ENCODE assay signal across 1 cellular context in the genomic region with DNA sequence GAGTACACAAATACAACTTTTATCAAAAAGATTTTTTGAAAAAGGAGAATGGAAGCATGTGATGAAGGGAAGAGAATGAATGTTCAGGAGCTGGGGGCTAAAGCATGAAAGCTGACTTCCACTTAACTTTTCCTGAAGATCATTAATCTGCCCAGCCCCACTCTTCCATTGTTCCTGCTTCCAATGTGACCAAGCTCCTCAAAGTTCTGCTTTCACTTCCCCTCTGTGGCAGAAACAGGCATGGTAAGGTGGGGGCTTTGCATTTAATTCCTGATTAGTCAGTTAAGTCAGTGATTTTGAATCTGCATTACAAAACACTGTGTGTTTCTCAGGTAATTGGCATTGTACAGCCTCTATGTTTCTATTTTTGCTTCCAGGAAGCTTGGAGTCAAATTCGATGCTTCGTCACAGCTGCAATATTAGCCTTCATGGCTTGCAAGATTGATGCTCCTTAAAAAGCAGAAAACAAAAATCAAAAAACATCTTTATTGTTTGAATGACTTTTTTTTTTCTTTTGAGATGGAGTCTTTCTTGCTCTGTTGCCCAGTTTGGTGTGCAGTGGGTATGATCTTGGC.
TF ChIP-seq lines count a peak whose summit lies in the region.

No MANE protein-coding gene starts in this region.

TF ChIP-seq in HepG2, 621 proteins besides CTCF, POLR2A, EP300 and RAD21:
- no peak for TF ChIP-seq BHLHE40 (IDR thresholded peaks at IDR 0.05; ENCODE audit: low read length)
- TF ChIP-seq ZNF567 (CRISPR knock-in tag; IDR thresholded peaks at IDR 0.05; ENCODE audit: borderline replicate concordance) = no peak
- TF ChIP-seq PCBP2 (optimal IDR thresholded peaks at IDR 0.05; ENCODE audit: low read depth, low read length, poor library complexity, severe bottlenecking) = no peak
- no peak for TF ChIP-seq ZEB1 (IDR thresholded peaks at IDR 0.05; ENCODE audit: insufficient replicate concordance, low read depth)
- no peak for TF ChIP-seq CCAR2 (optimal IDR thresholded peaks at IDR 0.05; ENCODE audit: low read depth, low read length)
- TF ChIP-seq HDAC1 (CRISPR knock-in tag; IDR thresholded peaks at IDR 0.05) = no peak
- TF ChIP-seq ZNF350 (CRISPR knock-in tag; IDR thresholded peaks at IDR 0.05; ENCODE audit: borderline replicate concordance, low read depth) = no peak
- no peak for TF ChIP-seq NFKBIZ (CRISPR knock-in tag; IDR thresholded peaks at IDR 0.05)
- no peak for TF ChIP-seq MZF1 (CRISPR knock-in tag; IDR thresholded peaks at IDR 0.05; ENCODE audit: borderline replicate concordance)
